ENCODE assay signal across 6 cellular contexts in genomic region chr19:42267644-42268141, GRCh38. TPM values are rescaled to one million over a fixed set of nuclear protein-coding genes. Genes with fewer than 3 reads are reported as not detected.
A peak's percentile ranks its signal among the peaks of the same experiment; 100 is the strongest.
DNase-seq lines count a peak whose midpoint lies in the region; ATAC-seq and TF ChIP-seq lines count a peak whose summit lies in the region.

No MANE protein-coding gene starts in this region.

- H3K9me2 ChIP-seq in Loucy (replicated peaks; ENCODE audit: low read depth, low read length), result no peaks in the 10 kb centered on the region

- ATAC-seq in GM18511 (IDR thresholded peaks at IDR 0.05; ENCODE audit: unreplicated experiment) (no peak), GM21381 (IDR thresholded peaks at IDR 0.05; ENCODE audit: unreplicated experiment) (no peak)

- peak overlapping the region; percentile 96 for H2AFZ ChIP-seq in Loucy (ENCODE audit: low read length)

- peak overlapping the region; percentile 80 for H3K4me2 ChIP-seq in Loucy (ENCODE audit: low read depth, low read length, poor library complexity, severe bottlenecking)

- H3F3A ChIP-seq in Loucy (ENCODE audit: low read depth), result no peaks in the 10 kb centered on the region

- intact Hi-C loops in esophagus muscularis mucosa (cut with DNase I), result no loop called here
- intact Hi-C loops in stomach (cut with DNase I; ENCODE audit: low total_unique reads), result no loop called here

- TF ChIP-seq EP300 in esophagus muscularis mucosa (IDR thresholded peaks at IDR 0.05) (no peak), stomach (IDR thresholded peaks at IDR 0.05) (no peak)

- H3K9me3 ChIP-seq in Loucy (ENCODE audit: insufficient read depth, low read depth, low read length) (no peaks in the 10 kb centered on the region), esophagus muscularis mucosa (no peaks in the 10 kb centered on the region), stomach (no peaks in the 10 kb centered on the region)

- H3K27me3 ChIP-seq in Loucy (ENCODE audit: insufficient read depth, low read length, poor library complexity, severe bottlenecking), result no peaks in the 10 kb centered on the region
- H3K27me3 ChIP-seq in esophagus muscularis mucosa, result no peaks in the 10 kb centered on the region
- no peaks in the 10 kb centered on the region for H3K27me3 ChIP-seq in stomach

- TF ChIP-seq CTCF in Loucy (conservative IDR thresholded peaks at IDR 0.05; ENCODE audit: low read length) (no peak), esophagus muscularis mucosa (IDR thresholded peaks at IDR 0.05) (no peak), stomach (IDR thresholded peaks at IDR 0.05) (no peak)

- H3K79me2 ChIP-seq in Loucy (ENCODE audit: insufficient read depth, low read length), result peaks cover 32% of the 10 kb centered on the region

- H3K9ac ChIP-seq in Loucy (ENCODE audit: low read depth, low read length, poor library complexity, severe bottlenecking), result peak overlapping the region; percentile 89

- 7% methylated on average over 13 of the region's 13 CpGs for WGBS in esophagus muscularis mucosa
- WGBS in stomach, 5 donors, result 6 to 12% (median 8%) methylated on average over 13 of the region's 13 CpGs

- H3K27ac ChIP-seq in esophagus muscularis mucosa (replicated peaks in 1 of 4) (peak overlapping the region; percentile 92 to 99 (median 96)), stomach (peak overlapping the region; percentile 72 to 100 (median 99))

- DNase-seq in esophagus muscularis mucosa (ENCODE audit: extremely low spot score), result no peak
- DNase-seq in stomach, result no peak
- no peak for DNase-seq in ureter (ENCODE audit: low spot score)

- peak overlapping the region; percentile 83 for H3K4me3 ChIP-seq in Loucy (ENCODE audit: low read length, poor library complexity, severe bottlenecking)
- peak overlapping the region; percentile 65 to 76 (median 70) for H3K4me3 ChIP-seq in esophagus muscularis mucosa
- peak overlapping the region; percentile 40 to 71 (median 54) for H3K4me3 ChIP-seq in stomach

- no peak for TF ChIP-seq POLR2A in esophagus muscularis mucosa (IDR thresholded peaks at IDR 0.05; ENCODE audit: low read depth)
- TF ChIP-seq POLR2A in stomach (IDR thresholded peaks at IDR 0.05), result no peak

- peaks cover 21% of the 10 kb centered on the region for H3K4me1 ChIP-seq in Loucy (ENCODE audit: insufficient read depth, low read length, poor library complexity, severe bottlenecking)
- H3K4me1 ChIP-seq in esophagus muscularis mucosa, result peaks cover 25 to 40% (median 35%) of the 10 kb centered on the region in 4 donors
- peaks cover 23 to 42% (median 31%) of the 10 kb centered on the region in 4 donors for H3K4me1 ChIP-seq in stomach

- no peaks in the 10 kb centered on the region for H3K36me3 ChIP-seq in Loucy (ENCODE audit: insufficient read depth, low read length)
- peaks cover 7 to 12% (median 12%) of the 10 kb centered on the region in 4 donors for H3K36me3 ChIP-seq in esophagus muscularis mucosa
- peaks cover 9 to 13% (median 11%) of the 10 kb centered on the region in 4 donors for H3K36me3 ChIP-seq in stomach

- no peaks in the 10 kb centered on the region for H4K20me1 ChIP-seq in Loucy (ENCODE audit: insufficient read depth, low read length, poor library complexity, severe bottlenecking)

RNA-seq across cellular contexts. Expression of gene CIC, which starts 1.4 kb away (rescaled TPM):
- 10 to 100 TPM; 37.8 to 74.2 (median 56.3) TPM for total RNA-seq in esophagus muscularis mucosa
- total RNA-seq in stomach, result 10 to 100 TPM; 19.8 to 60.3 (median 39.1) TPM
- polyA plus RNA-seq in stomach, result 10 to 100 TPM; 15.4 to 31.8 (median 21.5) TPM
- 83.4 TPM for total RNA-seq in ureter

RNA-seq across cellular contexts. Expression of gene ERF, which starts 12.8 kb away (rescaled TPM):
- total RNA-seq in esophagus muscularis mucosa, result 10 to 100 TPM; 16.6 to 38.8 (median 35.5) TPM
- total RNA-seq in stomach, result 100 to 1,000 TPM in 1 of 5 donors, 10 to 100 TPM in 4; 11.6 to 118 (median 40.6) TPM
- 10 to 100 TPM; 12.9 to 36.5 (median 16.3) TPM for polyA plus RNA-seq in stomach
- 47.4 TPM for total RNA-seq in ureter

RNA-seq across cellular contexts. Expression of gene GSK3A, which starts 25.3 kb away (rescaled TPM):
- 10 to 100 TPM; 33.8 to 46.1 (median 41.8) TPM for total RNA-seq in esophagus muscularis mucosa
- 10 to 100 TPM in 4 of 5 donors, 1 to 10 TPM in 1; 5.8 to 77.2 (median 22.6) TPM for total RNA-seq in stomach
- polyA plus RNA-seq in stomach, result 10 to 100 TPM; 25.5 to 40.8 (median 35.0) TPM
- total RNA-seq in ureter, result 36.4 TPM

RNA-seq across cellular contexts. Expression of gene PRR19, which starts 34.2 kb away (rescaled TPM):
- under 1 TPM in 2 of 4 donors, not detected in 2; 0.17 to 0.50 TPM for total RNA-seq in esophagus muscularis mucosa
- total RNA-seq in stomach, result not detected
- polyA plus RNA-seq in stomach, result under 1 TPM in 2 of 3 donors, not detected in 1; 0.68 to 0.98 TPM
- 1.6 TPM for total RNA-seq in ureter

RNA-seq across cellular contexts. Expression of gene PAFAH1B3, which starts 34.7 kb away (rescaled TPM):
- total RNA-seq in esophagus muscularis mucosa, result 1 to 10 TPM in 3 of 4 donors, under 1 TPM in 1; 0.83 to 8.6 (median 7.2) TPM
- 10 to 100 TPM in 3 of 5 donors, 1 to 10 TPM in 1, not detected in 1; 7.5 to 58.1 (median 17.9) TPM for total RNA-seq in stomach
- 10 to 100 TPM; 33.4 to 37.1 (median 34.3) TPM for polyA plus RNA-seq in stomach
- total RNA-seq in ureter, result 19.8 TPM
